In the genomic region with DNA sequence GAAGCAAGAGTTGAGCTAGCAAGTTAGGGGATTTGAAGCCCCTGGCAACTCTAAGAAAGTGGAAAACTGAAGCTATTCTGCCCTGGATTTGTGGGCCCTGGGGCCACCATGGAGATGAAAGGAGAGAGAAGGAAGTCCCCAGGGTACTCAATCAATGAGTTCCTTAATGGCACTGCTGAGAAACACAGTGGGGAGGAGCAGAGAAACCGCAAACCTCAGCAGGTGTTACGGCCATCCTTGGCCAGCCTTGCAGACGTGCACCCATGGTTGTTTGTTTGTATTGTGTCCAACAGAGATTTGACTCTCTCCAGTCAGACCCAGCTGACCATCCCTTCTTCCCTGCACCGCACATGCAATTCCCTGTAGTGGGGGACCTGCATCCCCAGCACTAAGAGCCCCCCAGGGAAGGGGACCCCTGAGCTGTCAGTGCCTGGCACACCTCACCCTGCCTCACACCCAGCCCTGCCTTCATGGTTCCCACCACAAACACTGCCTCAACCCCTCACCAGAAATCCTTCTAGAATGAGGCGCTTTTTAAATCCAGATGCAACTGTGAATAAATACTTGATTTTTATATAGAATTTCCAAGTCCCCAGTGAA, we compare ENCODE assay signal across 15 cellular contexts.
DNase-seq lines count a peak whose midpoint lies in the region; ATAC-seq lines count a peak whose summit lies in the region.
"Had no signal": no experiment of that assay in that cellular context is flagged by ENCODE, and none has a peak within 500 bp of the region (broad histone marks: within the 10 kb centered on the region; RNA-seq: fewer than 3 reads in every experiment).

No MANE protein-coding gene starts in this region.

- no peaks in the 10 kb centered on the region for H3K36me3 Mint-ChIP-seq in stimulated activated effector memory CD8-positive, alpha-beta T cell treated with anti-CD3 and anti-CD28 coated beads, Interleukin-12 subunit alpha, Interleukin-12 subunit beta, amount 100 ng/mL, for 72 hours
- H3K36me3 Mint-ChIP-seq in activated T-helper 1 cell treated with anti-CD3 and anti-CD28 coated beads, Interleukin-12 subunit alpha, Interleukin-12 subunit beta, Interleukin-2, Interleukin-4 antibody, amounts not matched to agents 30 ng/mL and 10 ng/mL and 1 ng/mL, durations not matched to agents 14 hours and 24 hours and 36 hours (ENCODE audit: low read depth), result no peaks in the 10 kb centered on the region
- H3K36me3 Mint-ChIP-seq: activated CD8-positive, alpha-beta memory T cell treated with anti-CD3 and anti-CD28 coated beads, Interleukin-2, amount 10 ng/mL, durations not matched to agents 7 days and 5 days; activated naive CD4-positive, alpha-beta T cell treated with anti-CD3 and anti-CD28 coated beads, Interleukin-2, amount 50 U/mL, for 24 hours; CD8-positive, alpha-beta T cell had no signal

- no peaks in the 10 kb centered on the region for H3K4me1 Mint-ChIP-seq in stimulated activated effector memory CD8-positive, alpha-beta T cell treated with anti-CD3 and anti-CD28 coated beads, Interleukin-12 subunit alpha, Interleukin-12 subunit beta, amount 100 ng/mL, for 72 hours
- H3K4me1 Mint-ChIP-seq in activated T-helper 1 cell treated with anti-CD3 and anti-CD28 coated beads, Interleukin-12 subunit alpha, Interleukin-12 subunit beta, Interleukin-2, Interleukin-4 antibody, amounts not matched to agents 30 ng/mL and 10 ng/mL and 1 ng/mL, durations not matched to agents 14 hours and 24 hours and 36 hours (ENCODE audit: low read depth), result no peaks in the 10 kb centered on the region
- H3K4me1 Mint-ChIP-seq: activated CD8-positive, alpha-beta memory T cell treated with anti-CD3 and anti-CD28 coated beads, Interleukin-2, amount 10 ng/mL, durations not matched to agents 7 days and 5 days; activated naive CD4-positive, alpha-beta T cell treated with anti-CD3 and anti-CD28 coated beads, Interleukin-2, amount 50 U/mL, for 24 hours had no signal

- H3K27ac Mint-ChIP-seq in stimulated activated effector memory CD8-positive, alpha-beta T cell treated with anti-CD3 and anti-CD28 coated beads, Interleukin-12 subunit alpha, Interleukin-12 subunit beta, amount 100 ng/mL, for 72 hours, result no peak overlapping the region
- no peak overlapping the region for H3K27ac Mint-ChIP-seq in activated T-helper 1 cell treated with anti-CD3 and anti-CD28 coated beads, Interleukin-12 subunit alpha, Interleukin-12 subunit beta, Interleukin-2, Interleukin-4 antibody, amounts not matched to agents 30 ng/mL and 10 ng/mL and 1 ng/mL, durations not matched to agents 14 hours and 24 hours and 36 hours
- H3K27ac Mint-ChIP-seq: activated CD8-positive, alpha-beta memory T cell treated with anti-CD3 and anti-CD28 coated beads, Interleukin-2, amount 10 ng/mL, durations not matched to agents 7 days and 5 days; activated naive CD4-positive, alpha-beta T cell treated with anti-CD3 and anti-CD28 coated beads, Interleukin-2, amount 50 U/mL, for 24 hours; CD8-positive, alpha-beta T cell; H9 had no signal

- no peak overlapping the region for H3K4me3 Mint-ChIP-seq in stimulated activated effector memory CD8-positive, alpha-beta T cell treated with anti-CD3 and anti-CD28 coated beads, Interleukin-12 subunit alpha, Interleukin-12 subunit beta, amount 100 ng/mL, for 72 hours
- no peak overlapping the region for H3K4me3 Mint-ChIP-seq in activated T-helper 1 cell treated with anti-CD3 and anti-CD28 coated beads, Interleukin-12 subunit alpha, Interleukin-12 subunit beta, Interleukin-2, Interleukin-4 antibody, amounts not matched to agents 30 ng/mL and 10 ng/mL and 1 ng/mL, durations not matched to agents 14 hours and 24 hours and 36 hours
- H3K4me3 Mint-ChIP-seq: activated CD8-positive, alpha-beta memory T cell treated with anti-CD3 and anti-CD28 coated beads, Interleukin-2, amount 10 ng/mL, durations not matched to agents 7 days and 5 days; activated naive CD4-positive, alpha-beta T cell treated with anti-CD3 and anti-CD28 coated beads, Interleukin-2, amount 50 U/mL, for 24 hours; CD8-positive, alpha-beta T cell; H9 had no signal

- H3K9me3 Mint-ChIP-seq in stimulated activated effector memory CD8-positive, alpha-beta T cell treated with anti-CD3 and anti-CD28 coated beads, Interleukin-12 subunit alpha, Interleukin-12 subunit beta, amount 100 ng/mL, for 72 hours, result no peaks in the 10 kb centered on the region
- H3K9me3 Mint-ChIP-seq in activated T-helper 1 cell treated with anti-CD3 and anti-CD28 coated beads, Interleukin-12 subunit alpha, Interleukin-12 subunit beta, Interleukin-2, Interleukin-4 antibody, amounts not matched to agents 30 ng/mL and 10 ng/mL and 1 ng/mL, durations not matched to agents 14 hours and 24 hours and 36 hours, result no peaks in the 10 kb centered on the region
- H3K9me3 Mint-ChIP-seq: activated naive CD4-positive, alpha-beta T cell treated with anti-CD3 and anti-CD28 coated beads, Interleukin-2, amount 50 U/mL, for 24 hours; CD8-positive, alpha-beta T cell had no signal

- intact Hi-C loops in activated T-helper 1 cell treated with anti-CD3 and anti-CD28 coated beads, Interleukin-12 subunit alpha, Interleukin-12 subunit beta, Interleukin-2, Interleukin-4 antibody, amounts not matched to agents 30 ng/mL and 10 ng/mL and 1 ng/mL, durations not matched to agents 14 hours and 24 hours and 36 hours (cut with micrococcal nuclease), result no loop called here

- peaks cover 4% of the 10 kb centered on the region for H3K27me3 Mint-ChIP-seq in activated T-helper 1 cell treated with anti-CD3 and anti-CD28 coated beads, Interleukin-12 subunit alpha, Interleukin-12 subunit beta, Interleukin-2, Interleukin-4 antibody, amounts not matched to agents 30 ng/mL and 10 ng/mL and 1 ng/mL, durations not matched to agents 14 hours and 24 hours and 36 hours (ENCODE audit: insufficient read depth)

- DNase-seq in NCI-H1417 (lab: John Stamatoyannopoulos, UW), result peak in 2 of 3 experiments; percentile 21 to 56
- no peak for DNase-seq in NCI-H1417 treated with DMSO at 0.1 percent for 48 hours (lab: John Stamatoyannopoulos, UW)
- peak; percentile 50 for DNase-seq in myocyte (ENCODE audit: low read depth)
- DNase-seq in stimulated activated effector memory CD8-positive, alpha-beta T cell treated with anti-CD3 and anti-CD28 coated beads, Interleukin-12 subunit alpha, Interleukin-12 subunit beta, amount 100 ng/mL, for 72 hours (ENCODE audit: low spot score in 2 of 2), result no peak
- no peak for DNase-seq in NCI-H510A (lab: John Stamatoyannopoulos, UW)
- DNase-seq in activated T-helper 1 cell treated with anti-CD3 and anti-CD28 coated beads, Interleukin-12 subunit alpha, Interleukin-12 subunit beta, Interleukin-2, Interleukin-4 antibody, amounts not matched to agents 30 ng/mL and 10 ng/mL and 1 ng/mL, durations not matched to agents 14 hours and 24 hours and 36 hours (ENCODE audit: low spot score), result no peak
- DNase-seq: activated CD8-positive, alpha-beta memory T cell treated with anti-CD3 and anti-CD28 coated beads, Interleukin-2, amount 10 ng/mL, durations not matched to agents 7 days and 5 days; CD8-positive, alpha-beta T cell; H9; NCI-H1694 treated with DMSO at 0.1 percent for 48 hours; thyroid gland; WERI-Rb-1 had no signal

- peak; percentile 74 for ATAC-seq in GM21737 (IDR thresholded peaks at IDR 0.05; ENCODE audit: unreplicated experiment)
- ATAC-seq in HG03457 (IDR thresholded peaks at IDR 0.05; ENCODE audit: unreplicated experiment), result peak; percentile 91
- no peak for ATAC-seq in stimulated activated effector memory CD8-positive, alpha-beta T cell treated with anti-CD3 and anti-CD28 coated beads, Interleukin-12 subunit alpha, Interleukin-12 subunit beta, amount 100 ng/mL, for 72 hours
- ATAC-seq: activated CD8-positive, alpha-beta memory T cell treated with anti-CD3 and anti-CD28 coated beads, Interleukin-2, amount 10 ng/mL, durations not matched to agents 7 days and 5 days; CD8-positive, alpha-beta T cell had no signal

Comparison
In these comparisons a context has a peak if more than half of its experiments do, and no peak if none do; other contexts are left out.
1. DNase-seq: peak in NCI-H1417 (2 of 3) and myocyte (single experiment); none in NCI-H1417 treated with DMSO at 0.1 percent for 48 hours (single experiment), stimulated activated effector memory CD8-positive, alpha-beta T cell treated with anti-CD3 and anti-CD28 coated beads, Interleukin-12 subunit alpha, Interleukin-12 subunit beta, amount 100 ng/mL, for 72 hours (0 of 2), NCI-H510A (single experiment) and activated T-helper 1 cell treated with anti-CD3 and anti-CD28 coated beads, Interleukin-12 subunit alpha, Interleukin-12 subunit beta, Interleukin-2, Interleukin-4 antibody, amounts not matched to agents 30 ng/mL and 10 ng/mL and 1 ng/mL, durations not matched to agents 14 hours and 24 hours and 36 hours (single experiment).